1 cellular context compared by ENCODE assay signal in genomic region chr7:55178863-55179773, GRCh38.
TF ChIP-seq lines count a peak whose summit lies in the region.

No MANE protein-coding gene starts in this region.

TF ChIP-seq in HepG2, 621 proteins besides CTCF, POLR2A, EP300 and RAD21 (continued from another document):
- TF ChIP-seq DNMT3B (CRISPR knock-in tag; conservative IDR thresholded peaks at IDR 0.05) (0 out of 2 replicates have a peak, but pooled peaks have one; percentile 84), NR1H2 (CRISPR knock-in tag; IDR thresholded peaks at IDR 0.05; ENCODE audit: borderline replicate concordance, low read depth) (no peak), ZZZ3 (CRISPR knock-in tag; IDR thresholded peaks at IDR 0.05; ENCODE audit: borderline replicate concordance) (peak; percentile 35; the same call in 1 of the 2 replicates), FOXC1 (CRISPR knock-in tag; IDR thresholded peaks at IDR 0.05; ENCODE audit: borderline replicate concordance) (peak; percentile 41; the same call in 1 of the 2 replicates), ZNF546 (CRISPR knock-in tag; conservative IDR thresholded peaks at IDR 0.05) (no peak), PTBP1 (IDR thresholded peaks at IDR 0.05; ENCODE audit: low read depth, low read length, poor library complexity, severe bottlenecking) (no peak), NFATC3 (CRISPR knock-in tag; IDR thresholded peaks at IDR 0.05) (no peak), MAFG (CRISPR knock-in tag; IDR thresholded peaks at IDR 0.05) (no peak), HNF1A (IDR thresholded peaks at IDR 0.05; ENCODE audit: low read depth) (peak; percentile 34; the same call in 1 of the 2 replicates), HNF1A (CRISPR knock-in tag; IDR thresholded peaks at IDR 0.05; ENCODE audit: borderline replicate concordance) (no peak; the same call in 1 of the 2 replicates), ZFP91 (CRISPR knock-in tag; IDR thresholded peaks at IDR 0.05; ENCODE audit: borderline replicate concordance) (peak; percentile 61; the same call in 1 of the 2 replicates), XBP1 (CRISPR knock-in tag; IDR thresholded peaks at IDR 0.05) (peak; percentile 95; the same call in 1 of the 2 replicates), TP53 (CRISPR knock-in tag; conservative IDR thresholded peaks at IDR 0.05) (no peak), TBX3 (IDR thresholded peaks at IDR 0.05; ENCODE audit: borderline replicate concordance) (no peak), ARHGAP35 (CRISPR knock-in tag; IDR thresholded peaks at IDR 0.05; ENCODE audit: borderline replicate concordance) (0 out of 2 replicates have a peak, but pooled peaks have one; percentile 32), RFX1 (IDR thresholded peaks at IDR 0.05) (no peak), SETDB1 (CRISPR knock-in tag; IDR thresholded peaks at IDR 0.05; ENCODE audit: borderline replicate concordance) (no peak), ZNF280D (CRISPR knock-in tag; IDR thresholded peaks at IDR 0.05) (no peak), ZC3H13 (CRISPR knock-in tag; IDR thresholded peaks at IDR 0.05) (no peak), ZNF317 (CRISPR knock-in tag; IDR thresholded peaks at IDR 0.05) (no peak; the same call in 1 of the 2 replicates), ZNF704 (CRISPR knock-in tag; IDR thresholded peaks at IDR 0.05; ENCODE audit: borderline replicate concordance) (no peak), ZNF512 (CRISPR knock-in tag; IDR thresholded peaks at IDR 0.05) (no peak), ZBTB43 (CRISPR knock-in tag; conservative IDR thresholded peaks at IDR 0.05) (peak; percentile 54; the same call in 1 of the 2 replicates), ZNF446 (CRISPR knock-in tag; IDR thresholded peaks at IDR 0.05) (0 out of 2 replicates have a peak, but pooled peaks have one; percentile 71)
